23 cellular contexts compared by ENCODE assay signal in genomic region chr21:15283789-15284188, GRCh38.
DNase-seq lines count a peak whose midpoint lies in the region; ATAC-seq and TF ChIP-seq lines count a peak whose summit lies in the region.
"Had no signal": no experiment of that assay in that cellular context is flagged by ENCODE, and none has a peak within 500 bp of the region (broad histone marks: within the 10 kb centered on the region; RNA-seq: fewer than 3 reads in every experiment).

No MANE protein-coding gene starts in this region.

- no peaks in the 10 kb centered on the region for H3K4me1 Mint-ChIP-seq in activated CD4-positive, alpha-beta memory T cell treated with anti-CD3 and anti-CD28 coated beads for 36 hours (ENCODE audit: low read depth)
- no peaks in the 10 kb centered on the region for H3K4me1 Mint-ChIP-seq in endothelial cell (ENCODE audit: unreplicated experiment)

- DNase-seq in DMS153 (lab: John Stamatoyannopoulos, UW) (peak; percentile 6), DMS153 treated with DMSO at 0.1 percent for 48 hours (lab: John Stamatoyannopoulos, UW; ENCODE audit: unreplicated experiment) (no peak), COLO668 (lab: John Stamatoyannopoulos, UW; ENCODE audit: unreplicated experiment) (peak; percentile 45), PC-3 (no peak), osteoblast (ENCODE audit: insufficient read length, low spot score, missing footprints) (peak; percentile 32), SKM-1 treated with dmso at 0.1 percent for 144 hours (lab: John Stamatoyannopoulos, UW; ENCODE audit: unreplicated experiment) (no peak), endothelial cell (ENCODE audit: low spot score) (no peak)
- DNase-seq in activated CD4-positive, alpha-beta memory T cell treated with anti-CD3 and anti-CD28 coated beads for 36 hours: no peak
- DNase-seq: 8988T, ACHN, BE2C, DMS79 treated with DMSO at 0.1 percent for 48 hours, GF-D8, Karpas-422, NCI-H1105 treated with DMSO at 0.1 percent for 48 hours, NCI-H146, NCI-H1930, NCI-H2107, NCI-H524, SJCRH30 had no signal

- no peaks in the 10 kb centered on the region for H3K36me3 Mint-ChIP-seq in activated CD4-positive, alpha-beta memory T cell treated with anti-CD3 and anti-CD28 coated beads for 36 hours
- no peaks in the 10 kb centered on the region for H3K36me3 Mint-ChIP-seq in endothelial cell (ENCODE audit: low read depth, unreplicated experiment)

- H2AFZ ChIP-seq in PC-3 (ENCODE audit: low read length) (no peak overlapping the region), osteoblast (ENCODE audit: low read length) (no peak overlapping the region)

- H3K4me3 ChIP-seq in PC-3 (ENCODE audit: low read length): no peak overlapping the region
- no peak overlapping the region for H3K4me3 ChIP-seq in osteoblast (ENCODE audit: insufficient read depth, low read length)
- H3K4me3 ChIP-seq: SJCRH30 had no signal

- POLR2A ChIA-PET in PC-3 (lab: Charles Lee; ENCODE audit: unreplicated experiment): no interaction called here
- POLR2A ChIA-PET in activated CD4-positive, alpha-beta memory T cell treated with anti-CD3 and anti-CD28 coated beads for 36 hours (lab: Charles Lee): no interaction called here

- no peaks in the 10 kb centered on the region for H4K20me1 ChIP-seq in PC-3 (ENCODE audit: low read length)
- no peaks in the 10 kb centered on the region for H4K20me1 ChIP-seq in osteoblast (ENCODE audit: insufficient read depth, low read length)

- H3K79me2 ChIP-seq in PC-3 (ENCODE audit: low read length) (no peaks in the 10 kb centered on the region), osteoblast (ENCODE audit: insufficient read depth, low read length) (no peaks in the 10 kb centered on the region)

- peak; percentile 8; the same call in 1 of the 2 replicates for ATAC-seq in PC-3
- ATAC-seq: HepG2, Right ventricle myocardium inferior, SK-N-SH treated with all-trans-retinoic acid at 6 μM for 48 hours had no signal

- no peaks in the 10 kb centered on the region for H3F3A ChIP-seq in PC-3 (ENCODE audit: low read length, unreplicated experiment)

- no peak overlapping the region; the same call in 1 of the 2 replicates for H3K4me2 ChIP-seq in PC-3 (ENCODE audit: low read length)
- no peak overlapping the region for H3K4me2 ChIP-seq in osteoblast (ENCODE audit: insufficient read depth, low read length)

- intact Hi-C loops in PC-3 (cut with micrococcal nuclease): loop anchor here (5.0 to 10.0 kb wide), 3 partner anchors 41 to 219 kb away; partner anchors contain the start of gene NRIP1
- intact Hi-C loops in activated CD4-positive, alpha-beta memory T cell treated with anti-CD3 and anti-CD28 coated beads for 36 hours (cut with micrococcal nuclease): no loop called here

- no peaks in the 10 kb centered on the region for H3K27me3 Mint-ChIP-seq in activated CD4-positive, alpha-beta memory T cell treated with anti-CD3 and anti-CD28 coated beads for 36 hours
- H3K27me3 Mint-ChIP-seq in endothelial cell (ENCODE audit: unreplicated experiment): no peaks in the 10 kb centered on the region

- H3K36me3 ChIP-seq in PC-3 (ENCODE audit: low read depth, low read length) (no peaks in the 10 kb centered on the region), osteoblast (ENCODE audit: insufficient read depth, low read length) (no peaks in the 10 kb centered on the region)
- H3K36me3 ChIP-seq: BE2C, SJCRH30 had no signal

- H3K9me3 ChIP-seq in PC-3 (ENCODE audit: low read length) (no peaks in the 10 kb centered on the region), osteoblast (ENCODE audit: low read depth, low read length) (no peaks in the 10 kb centered on the region)
- H3K9me3 ChIP-seq: BE2C had no signal

- H3K9ac ChIP-seq in PC-3 (ENCODE audit: low read length): no peak overlapping the region

- H3K4me3 Mint-ChIP-seq in activated CD4-positive, alpha-beta memory T cell treated with anti-CD3 and anti-CD28 coated beads for 36 hours: no peak overlapping the region
- H3K4me3 Mint-ChIP-seq in endothelial cell (ENCODE audit: unreplicated experiment): no peak overlapping the region

- no TSS peak for BruUV-seq in PC-3 (replicated peaks; lab: Mats Ljungman, UMichigan)

- H3K4me1 ChIP-seq in PC-3 (ENCODE audit: insufficient read depth, low read length): peaks cover 18% of the 10 kb centered on the region
- no peaks in the 10 kb centered on the region for H3K4me1 ChIP-seq in osteoblast (ENCODE audit: insufficient read depth, low read length)
- H3K4me1 ChIP-seq: BE2C had no signal

- H3K27ac Mint-ChIP-seq in activated CD4-positive, alpha-beta memory T cell treated with anti-CD3 and anti-CD28 coated beads for 36 hours: no peak overlapping the region
- H3K27ac Mint-ChIP-seq in endothelial cell (ENCODE audit: unreplicated experiment): no peak overlapping the region

- CTCF ChIA-PET in PC-3 (lab: Charles Lee): no interaction called here
- CTCF ChIA-PET in activated CD4-positive, alpha-beta memory T cell treated with anti-CD3 and anti-CD28 coated beads for 36 hours (lab: Charles Lee): no interaction called here

- H3K27me3 ChIP-seq in PC-3 (ENCODE audit: low read length) (no peaks in the 10 kb centered on the region), osteoblast (ENCODE audit: insufficient read depth, low read length) (no peaks in the 10 kb centered on the region)
- H3K27me3 ChIP-seq: BE2C, SJCRH30 had no signal

- H3K9me2 ChIP-seq in PC-3 (replicated peaks; ENCODE audit: low read length): no peaks in the 10 kb centered on the region

- H3K27ac ChIP-seq in PC-3 (ENCODE audit: low read length) (peak overlapping the region; percentile 40; the same call in 1 of the 2 replicates), osteoblast (ENCODE audit: low read depth, low read length) (no peak overlapping the region)
- H3K27ac ChIP-seq: SJCRH30 had no signal

- H3K9me3 Mint-ChIP-seq in activated CD4-positive, alpha-beta memory T cell treated with anti-CD3 and anti-CD28 coated beads for 36 hours: no peaks in the 10 kb centered on the region
- no peaks in the 10 kb centered on the region for H3K9me3 Mint-ChIP-seq in endothelial cell (ENCODE audit: unreplicated experiment)

- no peak for TF ChIP-seq CTCF in PC-3 (conservative IDR thresholded peaks at IDR 0.05; ENCODE audit: low read depth, low read length)
- no peak for TF ChIP-seq CTCF in osteoblast (IDR thresholded peaks at IDR 0.05; ENCODE audit: extremely low read depth, low read depth, low read length)
- no peak for TF ChIP-seq CTCF in endothelial cell (IDR thresholded peaks at IDR 0.05; ENCODE audit: unreplicated experiment)

Comparison
In these comparisons a context has a peak if more than half of its experiments do, and no peak if none do; other contexts are left out.
1. DNase-seq: peak in DMS153 (single experiment), COLO668 (single experiment) and osteoblast (single experiment); none in DMS153 treated with DMSO at 0.1 percent for 48 hours (single experiment), PC-3 (single experiment), activated CD4-positive, alpha-beta memory T cell treated with anti-CD3 and anti-CD28 coated beads for 36 hours (single experiment), SKM-1 treated with dmso at 0.1 percent for 144 hours (single experiment) and endothelial cell (single experiment).